9 cellular contexts compared by ENCODE assay signal in the genomic region with DNA sequence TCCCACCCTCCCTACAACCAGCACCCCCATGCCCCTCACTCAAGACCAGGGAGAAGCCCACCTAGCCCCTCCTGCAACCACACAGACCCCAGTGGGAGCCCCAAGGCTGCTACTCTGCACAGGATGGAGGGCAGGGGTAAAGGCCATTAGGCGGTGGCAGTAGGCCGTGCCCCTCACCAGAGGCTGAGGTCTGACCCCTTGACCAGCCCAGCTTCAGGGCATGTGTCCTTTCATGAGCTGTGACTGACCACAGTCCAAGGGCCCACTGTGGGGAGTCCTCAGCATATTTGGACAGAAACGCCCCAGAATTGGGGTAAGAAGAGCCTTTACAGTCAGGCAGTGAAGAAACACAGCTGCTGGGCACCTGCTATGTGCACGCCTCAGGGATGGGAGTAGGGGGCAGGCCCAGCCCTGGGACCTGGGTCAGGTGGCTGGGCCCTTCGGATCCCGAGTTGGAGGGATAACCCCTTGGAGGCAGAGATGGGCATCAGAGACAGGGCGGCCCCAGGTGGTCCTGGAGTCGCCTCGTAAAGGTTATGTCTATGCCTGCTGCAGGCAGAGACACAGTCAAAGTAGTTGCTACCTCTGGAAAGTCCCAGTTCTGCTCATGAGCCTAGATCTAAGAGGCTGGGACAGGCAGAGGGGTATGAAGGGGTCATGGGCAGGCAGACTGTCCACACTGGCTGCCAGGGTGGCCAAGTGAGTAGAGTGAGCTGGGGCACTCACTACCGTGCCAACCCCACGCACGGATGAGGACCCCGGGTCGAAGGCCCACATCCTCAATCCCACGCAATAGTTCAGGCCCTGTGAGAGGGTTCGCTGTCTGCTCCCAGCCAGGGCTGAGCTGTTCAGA. TPM values are rescaled to one million over a fixed set of nuclear protein-coding genes. Genes with fewer than 3 reads are reported as not detected.
DNase-seq lines count a peak whose midpoint lies in the region; ATAC-seq and TF ChIP-seq lines count a peak whose summit lies in the region.
"Had no signal": no experiment of that assay in that cellular context is flagged by ENCODE, and none has a peak within 500 bp of the region (broad histone marks: within the 10 kb centered on the region; RNA-seq: fewer than 3 reads in every experiment).

No MANE protein-coding gene starts in this region.

- peak overlapping the region in 9 of 10 donors; percentile 92 to 100 (median 98) for H3K27ac ChIP-seq in heart right ventricle
- peak overlapping the region; percentile 81 to 99 (median 95) for H3K27ac ChIP-seq in skin epidermis

- DNase-seq in activated CD4-positive, alpha-beta memory T cell treated with anti-CD3 and anti-CD28 coated beads for 36 hours, result peak; percentile 47
- DNase-seq in heart right ventricle, result no peak
- no peak for DNase-seq in NCI-H146 (lab: John Stamatoyannopoulos, UW)
- no peak for DNase-seq in HCEC 1CT

- H3K27me3 ChIP-seq in heart right ventricle, result no peaks in the 10 kb centered on the region

- H3K9me3 Mint-ChIP-seq in activated CD4-positive, alpha-beta memory T cell treated with anti-CD3 and anti-CD28 coated beads for 36 hours, result no peaks in the 10 kb centered on the region

- H3K27me3 Mint-ChIP-seq in activated CD4-positive, alpha-beta memory T cell treated with anti-CD3 and anti-CD28 coated beads for 36 hours, result no peaks in the 10 kb centered on the region

- WGBS in heart right ventricle, 2 donors, result 72 to 77% methylated on average over 16 of the region's 16 CpGs

- no peaks in the 10 kb centered on the region for H3K9me3 ChIP-seq in heart right ventricle

- peaks cover 39% of the 10 kb centered on the region for H3K4me1 Mint-ChIP-seq in activated CD4-positive, alpha-beta memory T cell treated with anti-CD3 and anti-CD28 coated beads for 36 hours (ENCODE audit: low read depth)

- POLR2A ChIA-PET in activated CD4-positive, alpha-beta memory T cell treated with anti-CD3 and anti-CD28 coated beads for 36 hours (lab: Charles Lee), result interaction anchor here (0.6 to 0.8 kb wide), 2 partner anchors 100 to 135 kb away, joined by 3 to 4 read pairs; no protein-coding TSS in a partner anchor

- TF ChIP-seq POLR2A in GM15510 (IDR thresholded peaks at IDR 0.05; ENCODE audit: borderline replicate concordance, extremely low read depth, insufficient read length), result peak; percentile 27

- intact Hi-C loops in activated CD4-positive, alpha-beta memory T cell treated with anti-CD3 and anti-CD28 coated beads for 36 hours (cut with micrococcal nuclease), result loop anchor here (2.0 to 5.0 kb wide), 2 partner anchors 65 to 803 kb away; a partner anchor contains a TSS
- intact Hi-C loops in heart right ventricle (cut with DNase I), result loop anchor here in 2 of 10 donors (2.0 kb wide), 2 partner anchors 15 to 59 kb away; a partner anchor contains a TSS

- H3K4me3 ChIP-seq in heart right ventricle (peak overlapping the region in 9 of 10 donors; percentile 63 to 92 (median 84)), skin epidermis (peak overlapping the region; percentile 36 to 87 (median 77))

- H3K36me3 Mint-ChIP-seq in activated CD4-positive, alpha-beta memory T cell treated with anti-CD3 and anti-CD28 coated beads for 36 hours, result peaks cover 29% of the 10 kb centered on the region

- peak overlapping the region; percentile 95 for H3K27ac Mint-ChIP-seq in activated CD4-positive, alpha-beta memory T cell treated with anti-CD3 and anti-CD28 coated beads for 36 hours

- H3K36me3 ChIP-seq in heart right ventricle, result peaks cover 0 to 27% (median 6%) of the 10 kb centered on the region in 9 donors

- no peak for TF ChIP-seq CTCF in heart right ventricle (IDR thresholded peaks at IDR 0.05)

- H3K4me1 ChIP-seq in heart right ventricle, result peaks cover 17 to 58% (median 39%) of the 10 kb centered on the region in 9 donors

- H3K4me3 Mint-ChIP-seq in activated CD4-positive, alpha-beta memory T cell treated with anti-CD3 and anti-CD28 coated beads for 36 hours, result peak overlapping the region; percentile 94

- CTCF ChIA-PET in activated CD4-positive, alpha-beta memory T cell treated with anti-CD3 and anti-CD28 coated beads for 36 hours (lab: Charles Lee), result no interaction called here

- ATAC-seq in heart right ventricle, result peak in 1 of 8 donors; percentile 2
- no peak for ATAC-seq in GM19324 (IDR thresholded peaks at IDR 0.05; ENCODE audit: low FRiP score, unreplicated experiment)
- no peak for ATAC-seq in GM21515 (IDR thresholded peaks at IDR 0.05; ENCODE audit: unreplicated experiment)

RNA-seq across cellular contexts. Expression of a gene that starts 1.5 kb away (rescaled TPM):
- 1,000 to 10,000 TPM; 1,415 to 1,438 TPM for total RNA-seq in activated CD4-positive, alpha-beta memory T cell treated with anti-CD3 and anti-CD28 coated beads for 36 hours
- 100 to 1,000 TPM; 360 to 610 (median 413) TPM for total RNA-seq in heart right ventricle
- 1,000 to 10,000 TPM in 1 of 2 donors, 100 to 1,000 TPM in 1; 430 to 2,053 TPM for polyA plus RNA-seq in heart right ventricle

RNA-seq across cellular contexts. Expression of a gene that starts 4.7 kb away (rescaled TPM):
- total RNA-seq in activated CD4-positive, alpha-beta memory T cell treated with anti-CD3 and anti-CD28 coated beads for 36 hours, result 1 to 10 TPM; 2.1 to 2.4 TPM
- under 1 TPM; 0.11 to 0.90 (median 0.41) TPM for total RNA-seq in heart right ventricle
- polyA plus RNA-seq in heart right ventricle, result under 1 TPM; 0.36 to 0.88 TPM

RNA-seq across cellular contexts. Expression of a gene that starts 9.9 kb away (rescaled TPM):
- under 1 TPM; 0.21 to 0.31 TPM for total RNA-seq in activated CD4-positive, alpha-beta memory T cell treated with anti-CD3 and anti-CD28 coated beads for 36 hours
- not detected for total RNA-seq in heart right ventricle
- not detected for polyA plus RNA-seq in heart right ventricle
- total RNA-seq: RPMI7951 had no signal

RNA-seq across cellular contexts. Expression of a gene that starts 22.9 kb away (rescaled TPM):
- total RNA-seq in activated CD4-positive, alpha-beta memory T cell treated with anti-CD3 and anti-CD28 coated beads for 36 hours, result 10 to 100 TPM in 1 of 2 experiments, 1 to 10 TPM in 1; 8.3 to 10.7 TPM
- 10 to 100 TPM; 12.7 to 20.4 (median 17.6) TPM for total RNA-seq in heart right ventricle
- polyA plus RNA-seq in heart right ventricle, result 10 to 100 TPM in 1 of 2 donors, 1 to 10 TPM in 1; 6.5 to 15.9 TPM

RNA-seq across cellular contexts. Expression of a gene that starts 23.0 kb away (rescaled TPM):
- total RNA-seq in activated CD4-positive, alpha-beta memory T cell treated with anti-CD3 and anti-CD28 coated beads for 36 hours, result under 1 TPM; 0.31 to 0.93 TPM
- total RNA-seq in heart right ventricle, result under 1 TPM in 9 of 10 donors, not detected in 1; 0.14 to 0.73 (median 0.30) TPM
- under 1 TPM; 0.22 to 0.33 TPM for polyA plus RNA-seq in heart right ventricle
